Comparison of ENCODE assay signal across 1 cellular context in the genomic region with DNA sequence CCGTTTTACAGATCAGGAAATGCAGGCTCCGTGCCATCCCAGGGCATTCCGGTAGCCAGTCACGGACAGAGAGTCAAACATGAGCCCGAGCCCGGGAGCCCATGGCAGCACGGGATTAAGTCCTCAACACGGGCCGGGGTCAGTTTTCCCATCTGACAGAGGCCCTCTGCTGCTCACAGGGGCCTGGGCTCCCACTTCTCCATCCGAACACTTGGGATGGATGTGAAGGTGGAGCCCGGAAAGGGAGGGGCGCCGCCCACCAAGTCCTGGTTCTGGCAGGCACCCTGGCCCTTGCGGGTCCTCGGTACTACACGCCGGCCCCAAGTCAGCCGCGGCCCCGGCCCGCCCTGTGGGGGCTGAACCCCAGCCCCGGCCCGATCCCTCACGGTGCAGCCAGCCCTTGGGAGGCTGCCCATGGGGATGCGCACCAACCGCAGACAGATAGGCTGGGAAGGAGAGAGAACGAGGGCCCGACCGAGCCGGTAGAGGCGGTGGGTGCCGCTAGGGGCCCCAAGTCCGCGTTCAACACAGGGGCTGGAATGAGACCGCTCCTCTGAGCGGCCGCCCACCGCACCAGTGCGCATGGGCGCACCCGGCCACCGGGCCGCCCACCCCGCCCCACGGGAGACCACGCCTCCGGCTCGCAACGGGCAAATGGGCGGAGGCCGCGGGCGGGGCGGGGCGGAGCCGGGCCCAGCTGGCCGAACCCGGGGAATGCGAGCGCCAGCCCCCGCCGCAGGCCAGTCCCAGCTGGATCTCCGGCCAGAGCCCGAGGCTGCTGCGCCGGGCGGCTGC.
TF ChIP-seq lines count a peak whose summit lies in the region.

TSS of gene CAPN5 (plus strand) at position 743 of the 795 bp plus-strand sequence. CDS start 17,916 bp downstream, outside the sequence.

TF ChIP-seq in HepG2, 621 proteins besides CTCF, POLR2A, EP300 and RAD21 (continued from another document and continues in another):
- TF ChIP-seq, protein P1, sequence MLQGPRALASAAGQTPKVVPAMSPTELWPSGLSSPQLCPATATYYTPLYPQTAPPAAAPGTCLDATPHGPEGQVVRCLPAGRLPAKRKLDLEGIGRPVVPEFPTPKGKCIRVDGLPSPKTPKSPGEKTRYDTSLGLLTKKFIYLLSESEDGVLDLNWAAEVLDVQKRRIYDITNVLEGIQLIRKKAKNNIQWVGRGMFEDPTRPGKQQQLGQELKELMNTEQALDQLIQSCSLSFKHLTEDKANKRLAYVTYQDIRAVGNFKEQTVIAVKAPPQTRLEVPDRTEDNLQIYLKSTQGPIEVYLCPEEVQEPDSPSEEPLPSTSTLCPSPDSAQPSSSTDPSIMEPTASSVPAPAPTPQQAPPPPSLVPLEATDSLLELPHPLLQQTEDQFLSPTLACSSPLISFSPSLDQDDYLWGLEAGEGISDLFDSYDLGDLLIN (CRISPR knock-in tag; IDR thresholded peaks at IDR 0.05; ENCODE audit: borderline replicate concordance), result no peak
- TF ChIP-seq CBX2 (IDR thresholded peaks at IDR 0.05; ENCODE audit: low read depth, low read length) (no peak), CBX2 (CRISPR knock-in tag; IDR thresholded peaks at IDR 0.05; ENCODE audit: low read depth) (no peak), PRPF4 (IDR thresholded peaks at IDR 0.05; ENCODE audit: low read depth, low read length, poor library complexity, severe bottlenecking) (no peak), TBX2 (CRISPR knock-in tag; IDR thresholded peaks at IDR 0.05; ENCODE audit: borderline replicate concordance) (no peak), ZNF383 (CRISPR knock-in tag; IDR thresholded peaks at IDR 0.05; ENCODE audit: borderline replicate concordance) (no peak), ZNF781 (CRISPR knock-in tag; IDR thresholded peaks at IDR 0.05; ENCODE audit: borderline replicate concordance, not compliant biosample characterization) (no peak), GFI1 (CRISPR knock-in tag; IDR thresholded peaks at IDR 0.05; ENCODE audit: borderline replicate concordance) (no peak), JDP2 (CRISPR knock-in tag; IDR thresholded peaks at IDR 0.05; ENCODE audit: borderline replicate concordance) (no peak), ZFP36L2 (CRISPR knock-in tag; IDR thresholded peaks at IDR 0.05) (no peak), ATF3 (CRISPR knock-in tag; IDR thresholded peaks at IDR 0.05) (no peak), MEIS1 (CRISPR knock-in tag; IDR thresholded peaks at IDR 0.05; ENCODE audit: borderline replicate concordance) (no peak), RFXAP (CRISPR knock-in tag; IDR thresholded peaks at IDR 0.05; ENCODE audit: borderline replicate concordance) (no peak; the same call in 1 of the 2 replicates), MBD4 (IDR thresholded peaks at IDR 0.05; ENCODE audit: borderline replicate concordance, low read length) (no peak), SNAPC2 (CRISPR knock-in tag; IDR thresholded peaks at IDR 0.05) (peak; percentile 55; the same call in 1 of the 2 replicates), ZFP36L1 (CRISPR knock-in tag; IDR thresholded peaks at IDR 0.05) (no peak), KLF6 (CRISPR knock-in tag; IDR thresholded peaks at IDR 0.05) (no peak; the same call in 1 of the 2 replicates), ZFP62 (CRISPR knock-in tag; IDR thresholded peaks at IDR 0.05) (no peak), ZNF510 (CRISPR knock-in tag; IDR thresholded peaks at IDR 0.05; ENCODE audit: low read depth) (no peak), HINFP (CRISPR knock-in tag; IDR thresholded peaks at IDR 0.05; ENCODE audit: low read depth) (no peak), SKI (IDR thresholded peaks at IDR 0.05; ENCODE audit: partially characterized antibody) (no peak), CAMTA2 (CRISPR knock-in tag; IDR thresholded peaks at IDR 0.05; ENCODE audit: borderline replicate concordance) (no peak), ZNF337 (CRISPR knock-in tag; IDR thresholded peaks at IDR 0.05; ENCODE audit: borderline replicate concordance, low read depth) (peak; percentile 35; the same call in 1 of the 2 replicates), ZNF44 (CRISPR knock-in tag; IDR thresholded peaks at IDR 0.05) (peak; percentile 56; the same call in 1 of the 2 replicates), ZNF614 (CRISPR knock-in tag; IDR thresholded peaks at IDR 0.05; ENCODE audit: borderline replicate concordance) (no peak), SATB2 (CRISPR knock-in tag; IDR thresholded peaks at IDR 0.05) (no peak; the same call in 1 of the 2 replicates), ZNF652 (CRISPR knock-in tag; IDR thresholded peaks at IDR 0.05; ENCODE audit: borderline replicate concordance, low read depth) (no peak), RNF2 (conservative IDR thresholded peaks at IDR 0.05; ENCODE audit: low read depth) (no peak), BORCS8-MEF2B (CRISPR knock-in tag; IDR thresholded peaks at IDR 0.05) (no peak; the same call in 1 of the 2 replicates), ZMYM3 (CRISPR knock-in tag; IDR thresholded peaks at IDR 0.05) (no peak), FLYWCH1 (CRISPR knock-in tag; IDR thresholded peaks at IDR 0.05) (no peak)
- TF ChIP-seq, protein P2, sequence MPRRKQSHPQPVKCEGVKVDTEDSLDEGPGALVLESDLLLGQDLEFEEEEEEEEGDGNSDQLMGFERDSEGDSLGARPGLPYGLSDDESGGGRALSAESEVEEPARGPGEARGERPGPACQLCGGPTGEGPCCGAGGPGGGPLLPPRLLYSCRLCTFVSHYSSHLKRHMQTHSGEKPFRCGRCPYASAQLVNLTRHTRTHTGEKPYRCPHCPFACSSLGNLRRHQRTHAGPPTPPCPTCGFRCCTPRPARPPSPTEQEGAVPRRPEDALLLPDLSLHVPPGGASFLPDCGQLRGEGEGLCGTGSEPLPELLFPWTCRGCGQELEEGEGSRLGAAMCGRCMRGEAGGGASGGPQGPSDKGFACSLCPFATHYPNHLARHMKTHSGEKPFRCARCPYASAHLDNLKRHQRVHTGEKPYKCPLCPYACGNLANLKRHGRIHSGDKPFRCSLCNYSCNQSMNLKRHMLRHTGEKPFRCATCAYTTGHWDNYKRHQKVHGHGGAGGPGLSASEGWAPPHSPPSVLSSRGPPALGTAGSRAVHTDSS (CRISPR knock-in tag; conservative IDR thresholded peaks at IDR 0.05), result no peak
- TF ChIP-seq, protein P3, sequence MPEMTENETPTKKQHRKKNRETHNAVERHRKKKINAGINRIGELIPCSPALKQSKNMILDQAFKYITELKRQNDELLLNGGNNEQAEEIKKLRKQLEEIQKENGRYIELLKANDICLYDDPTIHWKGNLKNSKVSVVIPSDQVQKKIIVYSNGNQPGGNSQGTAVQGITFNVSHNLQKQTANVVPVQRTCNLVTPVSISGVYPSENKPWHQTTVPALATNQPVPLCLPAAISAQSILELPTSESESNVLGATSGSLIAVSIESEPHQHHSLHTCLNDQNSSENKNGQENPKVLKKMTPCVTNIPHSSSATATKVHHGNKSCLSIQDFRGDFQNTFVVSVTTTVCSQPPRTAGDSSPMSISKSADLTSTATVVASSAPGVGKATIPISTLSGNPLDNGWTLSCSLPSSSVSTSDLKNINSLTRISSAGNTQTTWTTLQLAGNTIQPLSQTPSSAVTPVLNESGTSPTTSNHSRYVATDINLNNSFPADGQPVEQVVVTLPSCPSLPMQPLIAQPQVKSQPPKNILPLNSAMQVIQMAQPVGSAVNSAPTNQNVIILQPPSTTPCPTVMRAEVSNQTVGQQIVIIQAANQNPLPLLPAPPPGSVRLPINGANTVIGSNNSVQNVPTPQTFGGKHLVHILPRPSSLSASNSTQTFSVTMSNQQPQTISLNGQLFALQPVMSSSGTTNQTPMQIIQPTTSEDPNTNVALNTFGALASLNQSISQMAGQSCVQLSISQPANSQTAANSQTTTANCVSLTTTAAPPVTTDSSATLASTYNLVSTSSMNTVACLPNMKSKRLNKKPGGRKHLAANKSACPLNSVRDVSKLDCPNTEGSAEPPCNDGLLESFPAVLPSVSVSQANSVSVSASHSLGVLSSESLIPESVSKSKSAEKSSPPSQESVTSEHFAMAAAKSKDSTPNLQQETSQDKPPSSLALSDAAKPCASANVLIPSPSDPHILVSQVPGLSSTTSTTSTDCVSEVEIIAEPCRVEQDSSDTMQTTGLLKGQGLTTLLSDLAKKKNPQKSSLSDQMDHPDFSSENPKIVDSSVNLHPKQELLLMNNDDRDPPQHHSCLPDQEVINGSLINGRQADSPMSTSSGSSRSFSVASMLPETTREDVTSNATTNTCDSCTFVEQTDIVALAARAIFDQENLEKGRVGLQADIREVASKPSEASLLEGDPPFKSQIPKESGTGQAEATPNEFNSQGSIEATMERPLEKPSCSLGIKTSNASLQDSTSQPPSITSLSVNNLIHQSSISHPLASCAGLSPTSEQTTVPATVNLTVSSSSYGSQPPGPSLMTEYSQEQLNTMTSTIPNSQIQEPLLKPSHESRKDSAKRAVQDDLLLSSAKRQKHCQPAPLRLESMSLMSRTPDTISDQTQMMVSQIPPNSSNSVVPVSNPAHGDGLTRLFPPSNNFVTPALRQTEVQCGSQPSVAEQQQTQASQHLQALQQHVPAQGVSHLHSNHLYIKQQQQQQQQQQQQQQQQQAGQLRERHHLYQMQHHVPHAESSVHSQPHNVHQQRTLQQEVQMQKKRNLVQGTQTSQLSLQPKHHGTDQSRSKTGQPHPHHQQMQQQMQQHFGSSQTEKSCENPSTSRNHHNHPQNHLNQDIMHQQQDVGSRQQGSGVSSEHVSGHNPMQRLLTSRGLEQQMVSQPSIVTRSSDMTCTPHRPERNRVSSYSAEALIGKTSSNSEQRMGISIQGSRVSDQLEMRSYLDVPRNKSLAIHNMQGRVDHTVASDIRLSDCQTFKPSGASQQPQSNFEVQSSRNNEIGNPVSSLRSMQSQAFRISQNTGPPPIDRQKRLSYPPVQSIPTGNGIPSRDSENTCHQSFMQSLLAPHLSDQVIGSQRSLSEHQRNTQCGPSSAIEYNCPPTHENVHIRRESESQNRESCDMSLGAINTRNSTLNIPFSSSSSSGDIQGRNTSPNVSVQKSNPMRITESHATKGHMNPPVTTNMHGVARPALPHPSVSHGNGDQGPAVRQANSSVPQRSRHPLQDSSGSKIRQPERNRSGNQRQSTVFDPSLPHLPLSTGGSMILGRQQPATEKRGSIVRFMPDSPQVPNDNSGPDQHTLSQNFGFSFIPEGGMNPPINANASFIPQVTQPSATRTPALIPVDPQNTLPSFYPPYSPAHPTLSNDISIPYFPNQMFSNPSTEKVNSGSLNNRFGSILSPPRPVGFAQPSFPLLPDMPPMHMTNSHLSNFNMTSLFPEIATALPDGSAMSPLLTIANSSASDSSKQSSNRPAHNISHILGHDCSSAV (CRISPR knock-in tag; IDR thresholded peaks at IDR 0.05; ENCODE audit: borderline replicate concordance), result no peak
- TF ChIP-seq, protein P4, sequence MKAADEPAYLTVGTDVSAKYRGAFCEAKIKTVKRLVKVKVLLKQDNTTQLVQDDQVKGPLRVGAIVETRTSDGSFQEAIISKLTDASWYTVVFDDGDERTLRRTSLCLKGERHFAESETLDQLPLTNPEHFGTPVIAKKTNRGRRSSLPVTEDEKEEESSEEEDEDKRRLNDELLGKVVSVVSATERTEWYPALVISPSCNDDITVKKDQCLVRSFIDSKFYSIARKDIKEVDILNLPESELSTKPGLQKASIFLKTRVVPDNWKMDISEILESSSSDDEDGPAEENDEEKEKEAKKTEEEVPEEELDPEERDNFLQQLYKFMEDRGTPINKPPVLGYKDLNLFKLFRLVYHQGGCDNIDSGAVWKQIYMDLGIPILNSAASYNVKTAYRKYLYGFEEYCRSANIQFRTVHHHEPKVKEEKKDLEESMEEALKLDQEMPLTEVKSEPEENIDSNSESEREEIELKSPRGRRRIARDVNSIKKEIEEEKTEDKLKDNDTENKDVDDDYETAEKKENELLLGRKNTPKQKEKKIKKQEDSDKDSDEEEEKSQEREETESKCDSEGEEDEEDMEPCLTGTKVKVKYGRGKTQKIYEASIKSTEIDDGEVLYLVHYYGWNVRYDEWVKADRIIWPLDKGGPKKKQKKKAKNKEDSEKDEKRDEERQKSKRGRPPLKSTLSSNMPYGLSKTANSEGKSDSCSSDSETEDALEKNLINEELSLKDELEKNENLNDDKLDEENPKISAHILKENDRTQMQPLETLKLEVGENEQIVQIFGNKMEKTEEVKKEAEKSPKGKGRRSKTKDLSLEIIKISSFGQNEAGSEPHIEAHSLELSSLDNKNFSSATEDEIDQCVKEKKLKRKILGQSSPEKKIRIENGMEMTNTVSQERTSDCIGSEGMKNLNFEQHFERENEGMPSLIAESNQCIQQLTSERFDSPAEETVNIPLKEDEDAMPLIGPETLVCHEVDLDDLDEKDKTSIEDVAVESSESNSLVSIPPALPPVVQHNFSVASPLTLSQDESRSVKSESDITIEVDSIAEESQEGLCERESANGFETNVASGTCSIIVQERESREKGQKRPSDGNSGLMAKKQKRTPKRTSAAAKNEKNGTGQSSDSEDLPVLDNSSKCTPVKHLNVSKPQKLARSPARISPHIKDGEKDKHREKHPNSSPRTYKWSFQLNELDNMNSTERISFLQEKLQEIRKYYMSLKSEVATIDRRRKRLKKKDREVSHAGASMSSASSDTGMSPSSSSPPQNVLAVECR (CRISPR knock-in tag; IDR thresholded peaks at IDR 0.05; ENCODE audit: borderline replicate concordance), result peak; percentile 51; the same call in 1 of the 2 replicates
- TF ChIP-seq, protein P5, sequence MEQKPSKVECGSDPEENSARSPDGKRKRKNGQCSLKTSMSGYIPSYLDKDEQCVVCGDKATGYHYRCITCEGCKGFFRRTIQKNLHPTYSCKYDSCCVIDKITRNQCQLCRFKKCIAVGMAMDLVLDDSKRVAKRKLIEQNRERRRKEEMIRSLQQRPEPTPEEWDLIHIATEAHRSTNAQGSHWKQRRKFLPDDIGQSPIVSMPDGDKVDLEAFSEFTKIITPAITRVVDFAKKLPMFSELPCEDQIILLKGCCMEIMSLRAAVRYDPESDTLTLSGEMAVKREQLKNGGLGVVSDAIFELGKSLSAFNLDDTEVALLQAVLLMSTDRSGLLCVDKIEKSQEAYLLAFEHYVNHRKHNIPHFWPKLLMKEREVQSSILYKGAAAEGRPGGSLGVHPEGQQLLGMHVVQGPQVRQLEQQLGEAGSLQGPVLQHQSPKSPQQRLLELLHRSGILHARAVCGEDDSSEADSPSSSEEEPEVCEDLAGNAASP (CRISPR knock-in tag; IDR thresholded peaks at IDR 0.05; ENCODE audit: borderline replicate concordance), result no peak
- TF ChIP-seq, protein P6, sequence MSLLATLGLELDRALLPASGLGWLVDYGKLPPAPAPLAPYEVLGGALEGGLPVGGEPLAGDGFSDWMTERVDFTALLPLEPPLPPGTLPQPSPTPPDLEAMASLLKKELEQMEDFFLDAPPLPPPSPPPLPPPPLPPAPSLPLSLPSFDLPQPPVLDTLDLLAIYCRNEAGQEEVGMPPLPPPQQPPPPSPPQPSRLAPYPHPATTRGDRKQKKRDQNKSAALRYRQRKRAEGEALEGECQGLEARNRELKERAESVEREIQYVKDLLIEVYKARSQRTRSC (CRISPR knock-in tag; IDR thresholded peaks at IDR 0.05; ENCODE audit: low read depth), result no peak
